ENCODE assay signal across 1 cellular context in genomic region chr16:74736531-74737157, GRCh38.
TF ChIP-seq lines count a peak whose summit lies in the region.

No MANE protein-coding gene starts in this region.

TF ChIP-seq in A549, 52 proteins besides CTCF, POLR2A, EP300 and RAD21:
- TF ChIP-seq REST (IDR thresholded peaks at IDR 0.05) (no peak), NPAS2 (CRISPR knock-in tag; IDR thresholded peaks at IDR 0.05; ENCODE audit: borderline replicate concordance) (no peak), HEYL (CRISPR knock-in tag; IDR thresholded peaks at IDR 0.05) (no peak), CHD2 (IDR thresholded peaks at IDR 0.05; ENCODE audit: low read length, partially characterized antibody) (no peak), MYC (IDR thresholded peaks at IDR 0.05; ENCODE audit: borderline replicate concordance, low read length) (no peak), RCOR1 (IDR thresholded peaks at IDR 0.05; ENCODE audit: low read depth, low read length) (no peak), JUNB (IDR thresholded peaks at IDR 0.05) (no peak), SREBF2 (IDR thresholded peaks at IDR 0.05) (no peak), JUN (IDR thresholded peaks at IDR 0.05) (no peak), RARB (CRISPR knock-in tag; IDR thresholded peaks at IDR 0.05) (no peak), BCL3 (IDR thresholded peaks at IDR 0.05) (no peak), CEBPB (IDR thresholded peaks at IDR 0.05) (no peak), HDAC2 (IDR thresholded peaks at IDR 0.05) (no peak), E2F6 (IDR thresholded peaks at IDR 0.05; ENCODE audit: borderline replicate concordance, low read depth) (no peak), RFX5 (IDR thresholded peaks at IDR 0.05) (no peak)
